ENCODE assay signal across 1 cellular context in the genomic region with DNA sequence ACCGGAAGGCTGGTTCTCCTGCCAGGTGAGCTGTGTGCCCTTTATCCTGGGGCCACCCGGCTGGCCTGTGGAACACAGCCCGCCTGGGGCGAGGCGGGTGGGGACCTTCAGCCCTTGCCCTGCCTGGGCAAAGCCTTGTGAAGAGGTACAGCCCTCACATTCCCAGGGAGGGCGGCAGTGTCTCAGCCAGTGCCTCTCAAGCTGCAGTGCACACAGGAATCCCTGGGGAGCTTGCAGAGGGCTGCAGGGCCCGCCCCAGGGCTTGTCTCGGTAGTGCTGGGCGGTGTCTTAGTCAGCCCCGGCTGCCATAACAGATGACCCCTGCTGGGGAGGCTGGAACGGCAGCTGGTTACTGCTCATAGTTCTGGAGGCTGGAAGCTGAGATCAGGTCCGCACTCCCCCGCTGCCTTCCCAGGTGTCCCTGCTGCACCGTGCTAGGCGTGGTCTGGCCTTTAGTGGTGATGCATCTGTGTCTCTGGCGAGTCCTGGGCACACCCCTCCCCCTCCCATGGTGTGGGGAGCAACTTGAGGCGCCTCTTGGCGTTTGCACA.
TF ChIP-seq lines count a peak whose summit lies in the region.

No MANE protein-coding gene starts in this region.

TF ChIP-seq in GM12878, 131 proteins besides CTCF, POLR2A, EP300 and RAD21:
- TF ChIP-seq RAD51 (IDR thresholded peaks at IDR 0.05): no peak
